1 cellular context compared by ENCODE assay signal in the genomic region with DNA sequence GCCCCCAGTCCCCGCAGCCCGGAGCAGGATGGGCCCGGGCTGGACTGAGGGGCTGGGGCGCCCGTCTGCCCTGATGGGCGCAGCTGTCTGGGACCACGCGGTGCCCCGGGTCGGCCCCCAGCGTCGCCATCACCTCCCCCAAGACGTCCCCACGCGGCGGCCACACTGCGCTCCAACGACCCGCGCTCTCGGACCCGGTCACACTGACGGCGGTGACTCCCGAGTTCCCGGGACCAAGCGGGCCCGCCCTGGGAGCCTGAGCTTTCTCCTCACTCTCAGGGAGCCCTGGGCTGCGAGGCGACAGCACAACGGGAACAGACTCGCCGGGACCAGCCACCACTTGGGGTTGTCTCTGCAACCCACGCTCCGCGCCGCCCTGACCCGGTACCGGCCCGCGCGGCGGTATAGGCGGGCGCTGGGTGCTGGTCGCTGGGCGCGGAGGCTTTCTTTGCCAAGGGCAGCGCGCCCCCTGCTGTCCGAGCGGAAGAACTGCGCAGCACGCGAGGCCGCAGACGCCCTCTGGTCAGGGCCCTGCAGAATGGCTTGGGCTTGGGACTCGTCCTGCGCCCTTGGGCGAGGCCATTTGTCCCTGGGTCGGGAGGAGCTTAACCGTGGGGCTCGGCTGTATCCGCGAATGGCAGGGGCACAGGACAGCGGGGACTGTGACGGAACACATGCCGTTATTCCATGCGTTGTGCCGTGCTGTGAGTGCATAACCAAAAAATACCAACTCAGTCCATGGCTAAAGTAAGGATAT.
TF ChIP-seq lines count a peak whose summit lies in the region.

No MANE protein-coding gene starts in this region.

TF ChIP-seq in WTC11, 78 proteins besides CTCF, POLR2A, EP300 and RAD21 (continued from another document and continues in another):
- TF ChIP-seq PREB (CRISPR knock-in tag; IDR thresholded peaks at IDR 0.05; ENCODE audit: borderline replicate concordance) = no peak
- TF ChIP-seq NR1H2 (CRISPR knock-in tag; IDR thresholded peaks at IDR 0.05) = no peak
- no peak for TF ChIP-seq ZNF232 (CRISPR knock-in tag; IDR thresholded peaks at IDR 0.05)
- TF ChIP-seq, protein P1, sequence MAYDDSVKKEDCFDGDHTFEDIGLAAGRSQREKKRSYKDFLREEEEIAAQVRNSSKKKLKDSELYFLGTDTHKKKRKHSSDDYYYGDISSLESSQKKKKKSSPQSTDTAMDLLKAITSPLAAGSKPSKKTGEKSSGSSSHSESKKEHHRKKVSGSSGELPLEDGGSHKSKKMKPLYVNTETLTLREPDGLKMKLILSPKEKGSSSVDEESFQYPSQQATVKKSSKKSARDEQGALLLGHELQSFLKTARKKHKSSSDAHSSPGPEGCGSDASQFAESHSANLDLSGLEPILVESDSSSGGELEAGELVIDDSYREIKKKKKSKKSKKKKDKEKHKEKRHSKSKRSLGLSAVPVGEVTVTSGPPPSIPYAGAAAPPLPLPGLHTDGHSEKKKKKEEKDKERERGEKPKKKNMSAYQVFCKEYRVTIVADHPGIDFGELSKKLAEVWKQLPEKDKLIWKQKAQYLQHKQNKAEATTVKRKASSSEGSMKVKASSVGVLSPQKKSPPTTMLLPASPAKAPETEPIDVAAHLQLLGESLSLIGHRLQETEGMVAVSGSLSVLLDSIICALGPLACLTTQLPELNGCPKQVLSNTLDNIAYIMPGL (CRISPR knock-in tag; IDR thresholded peaks at IDR 0.05) = peak; percentile 99
- TF ChIP-seq NR2C2 (CRISPR knock-in tag; IDR thresholded peaks at IDR 0.05) = no peak
- peak; percentile 76 for TF ChIP-seq FOXP1 (CRISPR knock-in tag; IDR thresholded peaks at IDR 0.05; ENCODE audit: borderline replicate concordance)
- 0 out of 2 replicates have a peak, but pooled peaks have one; percentile 27 for TF ChIP-seq GABPB1 (CRISPR knock-in tag; IDR thresholded peaks at IDR 0.05)
- no peak for TF ChIP-seq OVOL2 (CRISPR knock-in tag; IDR thresholded peaks at IDR 0.05; ENCODE audit: borderline replicate concordance)
- no peak for TF ChIP-seq ZMAT4 (CRISPR knock-in tag; IDR thresholded peaks at IDR 0.05)
- no peak for TF ChIP-seq CREB1 (CRISPR knock-in tag; IDR thresholded peaks at IDR 0.05)
- no peak for TF ChIP-seq E2F4 (CRISPR knock-in tag; IDR thresholded peaks at IDR 0.05; ENCODE audit: borderline replicate concordance, low read depth)
- no peak for TF ChIP-seq NFYB (CRISPR knock-in tag; conservative IDR thresholded peaks at IDR 0.05; ENCODE audit: low read depth)
- no peak for TF ChIP-seq ETV6 (CRISPR knock-in tag; IDR thresholded peaks at IDR 0.05)
- TF ChIP-seq MAX (CRISPR knock-in tag; IDR thresholded peaks at IDR 0.05) = peak; percentile 71
- TF ChIP-seq, protein P2, sequence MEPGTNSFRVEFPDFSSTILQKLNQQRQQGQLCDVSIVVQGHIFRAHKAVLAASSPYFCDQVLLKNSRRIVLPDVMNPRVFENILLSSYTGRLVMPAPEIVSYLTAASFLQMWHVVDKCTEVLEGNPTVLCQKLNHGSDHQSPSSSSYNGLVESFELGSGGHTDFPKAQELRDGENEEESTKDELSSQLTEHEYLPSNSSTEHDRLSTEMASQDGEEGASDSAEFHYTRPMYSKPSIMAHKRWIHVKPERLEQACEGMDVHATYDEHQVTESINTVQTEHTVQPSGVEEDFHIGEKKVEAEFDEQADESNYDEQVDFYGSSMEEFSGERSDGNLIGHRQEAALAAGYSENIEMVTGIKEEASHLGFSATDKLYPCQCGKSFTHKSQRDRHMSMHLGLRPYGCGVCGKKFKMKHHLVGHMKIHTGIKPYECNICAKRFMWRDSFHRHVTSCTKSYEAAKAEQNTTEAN (CRISPR knock-in tag; IDR thresholded peaks at IDR 0.05) = 0 out of 2 replicates have a peak, but pooled peaks have one; percentile 57
- TF ChIP-seq ELF4 (CRISPR knock-in tag; IDR thresholded peaks at IDR 0.05; ENCODE audit: low read depth) = no peak
- no peak for TF ChIP-seq CBFB (CRISPR knock-in tag; IDR thresholded peaks at IDR 0.05; ENCODE audit: low read depth)
- TF ChIP-seq, protein P3, sequence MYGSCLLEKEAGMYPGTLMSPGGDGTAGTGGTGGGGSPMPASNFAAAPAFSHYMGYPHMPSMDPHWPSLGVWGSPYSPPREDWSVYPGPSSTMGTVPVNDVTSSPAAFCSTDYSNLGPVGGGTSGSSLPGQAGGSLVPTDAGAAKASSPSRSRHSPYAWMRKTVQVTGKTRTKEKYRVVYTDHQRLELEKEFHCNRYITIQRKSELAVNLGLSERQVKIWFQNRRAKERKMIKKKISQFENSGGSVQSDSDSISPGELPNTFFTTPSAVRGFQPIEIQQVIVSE (CRISPR knock-in tag; IDR thresholded peaks at IDR 0.05; ENCODE audit: borderline replicate concordance) = no peak
- TF ChIP-seq ZNF138 (CRISPR knock-in tag; conservative IDR thresholded peaks at IDR 0.05) = no peak
- no peak for TF ChIP-seq AR (CRISPR knock-in tag; IDR thresholded peaks at IDR 0.05)
- no peak for TF ChIP-seq ZSCAN18 (CRISPR knock-in tag; IDR thresholded peaks at IDR 0.05)
- TF ChIP-seq RELA (CRISPR knock-in tag; IDR thresholded peaks at IDR 0.05; ENCODE audit: borderline replicate concordance) = no peak
- no peak for TF ChIP-seq ERG (CRISPR knock-in tag; IDR thresholded peaks at IDR 0.05)
- no peak for TF ChIP-seq ATF2 (CRISPR knock-in tag; IDR thresholded peaks at IDR 0.05; ENCODE audit: borderline replicate concordance, low read depth)
- no peak for TF ChIP-seq ZNF416 (CRISPR knock-in tag; IDR thresholded peaks at IDR 0.05)
- TF ChIP-seq ESRRA (CRISPR knock-in tag; IDR thresholded peaks at IDR 0.05; ENCODE audit: borderline replicate concordance) = peak; percentile 17; the same call in 1 of the 2 replicates
- TF ChIP-seq ZNF219 (CRISPR knock-in tag; IDR thresholded peaks at IDR 0.05; ENCODE audit: borderline replicate concordance) = no peak; the same call in 1 of the 2 replicates
- TF ChIP-seq PRRX2 (CRISPR knock-in tag; IDR thresholded peaks at IDR 0.05) = no peak
- TF ChIP-seq KAT7 (CRISPR knock-in tag; IDR thresholded peaks at IDR 0.05; ENCODE audit: borderline replicate concordance) = no peak
- no peak for TF ChIP-seq E2F1 (CRISPR knock-in tag; IDR thresholded peaks at IDR 0.05)
- TF ChIP-seq SMAD4 (CRISPR knock-in tag; IDR thresholded peaks at IDR 0.05) = 0 out of 2 replicates have a peak, but pooled peaks have one; percentile 49
- no peak for TF ChIP-seq MXD4 (CRISPR knock-in tag; IDR thresholded peaks at IDR 0.05; ENCODE audit: borderline replicate concordance)
- TF ChIP-seq ZNF317 (CRISPR knock-in tag; IDR thresholded peaks at IDR 0.05; ENCODE audit: borderline replicate concordance, low read depth) = no peak
- TF ChIP-seq, protein P4, sequence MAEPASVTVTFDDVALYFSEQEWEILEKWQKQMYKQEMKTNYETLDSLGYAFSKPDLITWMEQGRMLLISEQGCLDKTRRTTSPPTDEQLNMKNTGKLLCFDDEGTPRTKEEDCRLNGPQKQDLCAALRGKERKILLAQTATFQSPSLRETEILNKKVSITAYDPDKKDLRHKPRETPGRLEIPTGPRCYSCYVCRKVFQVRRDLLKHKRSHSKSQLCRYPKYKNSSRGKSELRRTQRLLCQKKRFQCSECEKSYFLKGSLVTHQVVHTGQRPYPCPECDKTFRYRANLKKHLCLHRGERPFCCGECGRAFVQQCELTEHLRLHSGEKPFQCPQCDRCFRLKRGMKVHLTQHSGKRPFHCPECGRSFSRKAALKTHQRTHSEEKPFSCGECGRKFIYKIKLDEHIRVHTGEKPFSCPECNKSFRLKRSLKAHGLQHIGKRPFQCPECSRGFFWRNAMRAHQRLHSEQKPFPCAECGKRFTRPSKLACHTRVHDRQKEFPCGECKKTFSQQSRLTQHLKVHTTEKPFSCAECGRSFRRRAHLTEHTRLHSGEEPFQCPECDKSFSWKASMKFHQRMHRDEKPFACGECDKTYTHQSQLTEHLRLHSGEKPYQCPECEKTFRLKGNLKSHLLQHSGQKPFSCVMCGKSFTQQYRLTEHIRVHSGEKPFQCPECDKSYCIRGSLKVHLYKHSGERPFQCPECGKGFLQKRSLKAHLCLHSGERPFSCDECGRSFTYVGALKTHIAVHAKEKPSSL (CRISPR knock-in tag; conservative IDR thresholded peaks at IDR 0.05) = no peak
- TF ChIP-seq GTF2I (CRISPR knock-in tag; conservative IDR thresholded peaks at IDR 0.05) = no peak
